Comparison of ENCODE assay signal across 19 cellular contexts in genomic region chr1:212686591-212686990, GRCh38.
"Had no signal": no experiment of that assay in that cellular context is flagged by ENCODE, and none has a peak within 500 bp of the region (broad histone marks: within the 10 kb centered on the region; RNA-seq: fewer than 3 reads in every experiment).

No MANE protein-coding gene starts in this region.

- H3K27ac Mint-ChIP-seq: IgD-negative memory B cell had no signal

- H3K9me3 Mint-ChIP-seq: IgD-negative memory B cell had no signal

- ATAC-seq: Panc1, PC-3 had no signal

- H3K4me3 Mint-ChIP-seq: IgD-negative memory B cell had no signal

- H3K36me3 Mint-ChIP-seq: IgD-negative memory B cell had no signal

- DNase-seq: Kasumi-1, MM.1S, NCI-H1092 treated with DMSO at 0.1 percent for 48 hours, NCI-H1436, NCI-H187, NCI-H2029, NCI-H2081 treated with DMSO at 0.1 percent for 48 hours, NCI-H2171, NCI-H226, NCI-H446, NCI-H510A, NCI-H524 treated with DMSO at 0.1 percent for 48 hours, NCI-H69, NCI-H774, PC-3, SHP77, SK-N-SH had no signal
